14 cellular contexts compared by ENCODE assay signal in the genomic region with DNA sequence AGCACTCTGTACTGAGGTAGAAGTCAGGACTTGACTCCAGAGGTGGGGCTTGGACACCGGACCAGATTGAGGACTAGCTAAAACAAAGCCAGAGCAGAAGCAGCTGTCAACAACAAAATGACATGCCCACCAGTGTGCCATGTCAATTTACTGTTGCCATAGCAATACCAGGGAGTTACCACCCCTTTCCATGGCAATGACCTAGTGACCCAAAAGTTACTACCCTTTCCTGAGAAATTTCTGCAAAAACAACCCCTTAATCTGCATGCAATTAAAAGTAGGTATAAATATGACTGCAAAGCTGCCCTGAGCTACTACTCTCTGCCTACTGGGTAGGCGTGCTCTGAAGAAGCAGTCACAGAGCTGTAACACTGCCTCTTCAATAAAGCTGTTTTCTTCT.
"Had no signal": no experiment of that assay in that cellular context is flagged by ENCODE, and none has a peak within 500 bp of the region (broad histone marks: within the 10 kb centered on the region; RNA-seq: fewer than 3 reads in every experiment).

No MANE protein-coding gene starts in this region.

- H3K4me3 Mint-ChIP-seq: activated CD4-positive, alpha-beta memory T cell treated with anti-CD3 and anti-CD28 coated beads for 36 hours; mesothelial cell of epicardium; neural crest cell had no signal

- H3K27me3 Mint-ChIP-seq: activated CD4-positive, alpha-beta memory T cell treated with anti-CD3 and anti-CD28 coated beads for 36 hours had no signal

- H3K27ac Mint-ChIP-seq: activated CD4-positive, alpha-beta memory T cell treated with anti-CD3 and anti-CD28 coated beads for 36 hours had no signal

- H3K4me3 ChIP-seq: lung, psoas muscle, right lobe of liver, stomach, testis, upper lobe of left lung had no signal

- H3K4me1 ChIP-seq: testis had no signal

- H3K9me3 Mint-ChIP-seq: activated CD4-positive, alpha-beta memory T cell treated with anti-CD3 and anti-CD28 coated beads for 36 hours; mesothelial cell of epicardium; neural crest cell had no signal

- H3K27ac ChIP-seq: psoas muscle, right lobe of liver, stomach, testis, WERI-Rb-1 had no signal

- H3K36me3 ChIP-seq: right lobe of liver, stomach, upper lobe of left lung, WERI-Rb-1 had no signal

- H3K9me3 ChIP-seq: psoas muscle, right lobe of liver, stomach, testis, upper lobe of left lung had no signal

- H3K4me1 Mint-ChIP-seq: neural crest cell had no signal

- ATAC-seq: esophagus mucosa, left colon, psoas muscle, right lobe of liver had no signal

- H3K27me3 ChIP-seq: right lobe of liver, stomach, testis, upper lobe of left lung had no signal

- DNase-seq: activated CD4-positive, alpha-beta memory T cell treated with anti-CD3 and anti-CD28 coated beads for 36 hours; activated CD8-positive, alpha-beta memory T cell treated with anti-CD3 and anti-CD28 coated beads, Interleukin-2, amount 50 U/mL, for 4 hours; activated naive CD4-positive, alpha-beta T cell; left colon; psoas muscle; stomach; testis; upper lobe of left lung; WERI-Rb-1 had no signal
